21 cellular contexts compared by ENCODE assay signal in genomic region chr9:135948873-135949665, GRCh38. TPM values are rescaled to one million over a fixed set of nuclear protein-coding genes. Genes with fewer than 3 reads are reported as not detected.
A peak's percentile ranks its signal among the peaks of the same experiment; 100 is the strongest.
DNase-seq lines count a peak whose midpoint lies in the region; ATAC-seq and TF ChIP-seq lines count a peak whose summit lies in the region.
"Had no signal": no experiment of that assay in that cellular context is flagged by ENCODE, and none has a peak within 500 bp of the region (broad histone marks: within the 10 kb centered on the region; RNA-seq: fewer than 3 reads in every experiment).

No MANE protein-coding gene starts in this region.

- DNase-seq in G401 (ENCODE audit: low spot score) (peak; percentile 25), glutamatergic neuron (no peak), sciatic nerve (ENCODE audit: low spot score) (no peak), NCI-H526 treated with DMSO at 0.1 percent for 48 hours (lab: John Stamatoyannopoulos, UW) (no peak), CD1c-positive myeloid dendritic cell (ENCODE audit: extremely low spot score) (no peak)
- no peak for DNase-seq in activated T-helper 1 cell treated with anti-CD3 and anti-CD28 coated beads, Interleukin-12 subunit alpha, Interleukin-12 subunit beta, Interleukin-2, Interleukin-4 antibody, amounts not matched to agents 30 ng/mL and 10 ng/mL and 1 ng/mL, durations not matched to agents 14 hours and 24 hours and 36 hours (ENCODE audit: low spot score)
- DNase-seq in stimulated activated naive B cell treated with anti-CD40 and anti-IgM and Interleukin-4, amounts not matched to agents 10 μg/mL and 1 μg/mL and 100 μg/mL, for 72 hours, result no peak
- DNase-seq: ACHN; activated CD4-positive, alpha-beta T cell treated with anti-CD3 and anti-CD28 coated beads, Interleukin-2, amount 10 ng/mL, durations not matched to agents 24 days and 14 days; activated gamma-delta T cell; adrenal gland; C1 segment of cervical spinal cord; DMS153; effector CD4-positive, alpha-beta T cell; KG1; left lung; NCI-H2029 treated with DMSO at 0.1 percent for 48 hours; uterus had no signal

- no peak for TF ChIP-seq CTCF in glutamatergic neuron (IDR thresholded peaks at IDR 0.05; ENCODE audit: partially characterized antibody, unreplicated experiment)

- peaks cover 6% of the 10 kb centered on the region for H3K4me1 Mint-ChIP-seq in activated T-helper 1 cell treated with anti-CD3 and anti-CD28 coated beads, Interleukin-12 subunit alpha, Interleukin-12 subunit beta, Interleukin-2, Interleukin-4 antibody, amounts not matched to agents 30 ng/mL and 10 ng/mL and 1 ng/mL, durations not matched to agents 14 hours and 24 hours and 36 hours (ENCODE audit: low read depth)
- H3K4me1 Mint-ChIP-seq in glutamatergic neuron (ENCODE audit: low read depth, unreplicated experiment), result peaks cover 28% of the 10 kb centered on the region
- H3K4me1 Mint-ChIP-seq in stimulated activated naive B cell treated with anti-CD40 and anti-IgM and Interleukin-4, amounts not matched to agents 10 μg/mL and 1 μg/mL and 100 μg/mL, for 72 hours, result peaks cover 2 to 5% of the 10 kb centered on the region in 2 donors

- ATAC-seq in sciatic nerve (peak; percentile 59), GM19351 (IDR thresholded peaks at IDR 0.05; ENCODE audit: unreplicated experiment) (no peak)
- ATAC-seq in stimulated activated naive B cell treated with anti-CD40 and anti-IgM and Interleukin-4, amounts not matched to agents 10 μg/mL and 1 μg/mL and 100 μg/mL, for 72 hours (replicated peaks), result no peak
- ATAC-seq: left lung had no signal

- in situ Hi-C loops in G401 (cut with HindIII; ENCODE audit: low sequenced_read_pairs), result no loop called here

- intact Hi-C loops in activated T-helper 1 cell treated with anti-CD3 and anti-CD28 coated beads, Interleukin-12 subunit alpha, Interleukin-12 subunit beta, Interleukin-2, Interleukin-4 antibody, amounts not matched to agents 30 ng/mL and 10 ng/mL and 1 ng/mL, durations not matched to agents 14 hours and 24 hours and 36 hours (cut with micrococcal nuclease), result no loop called here
- intact Hi-C loops in sciatic nerve (cut with DNase I), result no loop called here

- H3K27ac Mint-ChIP-seq in activated T-helper 1 cell treated with anti-CD3 and anti-CD28 coated beads, Interleukin-12 subunit alpha, Interleukin-12 subunit beta, Interleukin-2, Interleukin-4 antibody, amounts not matched to agents 30 ng/mL and 10 ng/mL and 1 ng/mL, durations not matched to agents 14 hours and 24 hours and 36 hours, result peak overlapping the region; percentile 35
- peak overlapping the region; percentile 5 for H3K27ac Mint-ChIP-seq in glutamatergic neuron (ENCODE audit: unreplicated experiment)
- H3K27ac Mint-ChIP-seq in stimulated activated naive B cell treated with anti-CD40 and anti-IgM and Interleukin-4, amounts not matched to agents 10 μg/mL and 1 μg/mL and 100 μg/mL, for 72 hours, result no peak overlapping the region
- H3K27ac Mint-ChIP-seq: activated CD4-positive, alpha-beta T cell treated with anti-CD3 and anti-CD28 coated beads, Interleukin-2, amount 10 ng/mL, durations not matched to agents 24 days and 14 days; stimulated activated naive CD8-positive, alpha-beta T cell treated with anti-CD3 and anti-CD28 coated beads, Interleukin-15, Interleukin-2, amounts not matched to agents 100 ng/mL and 50 ng/mL, for 24 hours had no signal

- H3K9me3 Mint-ChIP-seq in activated T-helper 1 cell treated with anti-CD3 and anti-CD28 coated beads, Interleukin-12 subunit alpha, Interleukin-12 subunit beta, Interleukin-2, Interleukin-4 antibody, amounts not matched to agents 30 ng/mL and 10 ng/mL and 1 ng/mL, durations not matched to agents 14 hours and 24 hours and 36 hours, result no peaks in the 10 kb centered on the region
- H3K9me3 Mint-ChIP-seq in glutamatergic neuron (ENCODE audit: unreplicated experiment), result peaks cover 3% of the 10 kb centered on the region
- no peaks in the 10 kb centered on the region for H3K9me3 Mint-ChIP-seq in stimulated activated naive B cell treated with anti-CD40 and anti-IgM and Interleukin-4, amounts not matched to agents 10 μg/mL and 1 μg/mL and 100 μg/mL, for 72 hours
- H3K9me3 Mint-ChIP-seq: activated CD4-positive, alpha-beta T cell treated with anti-CD3 and anti-CD28 coated beads, Interleukin-2, amount 10 ng/mL, durations not matched to agents 24 days and 14 days; central memory CD8-positive, alpha-beta T cell; stimulated activated naive CD8-positive, alpha-beta T cell treated with anti-CD3 and anti-CD28 coated beads, Interleukin-15, Interleukin-2, amounts not matched to agents 100 ng/mL and 50 ng/mL, for 24 hours had no signal

- no peaks in the 10 kb centered on the region for H3K27me3 Mint-ChIP-seq in activated T-helper 1 cell treated with anti-CD3 and anti-CD28 coated beads, Interleukin-12 subunit alpha, Interleukin-12 subunit beta, Interleukin-2, Interleukin-4 antibody, amounts not matched to agents 30 ng/mL and 10 ng/mL and 1 ng/mL, durations not matched to agents 14 hours and 24 hours and 36 hours (ENCODE audit: insufficient read depth)
- H3K27me3 Mint-ChIP-seq in glutamatergic neuron (ENCODE audit: unreplicated experiment), result peaks cover 1% of the 10 kb centered on the region
- no peaks in the 10 kb centered on the region for H3K27me3 Mint-ChIP-seq in stimulated activated naive B cell treated with anti-CD40 and anti-IgM and Interleukin-4, amounts not matched to agents 10 μg/mL and 1 μg/mL and 100 μg/mL, for 72 hours
- H3K27me3 Mint-ChIP-seq: activated CD4-positive, alpha-beta T cell treated with anti-CD3 and anti-CD28 coated beads, Interleukin-2, amount 10 ng/mL, durations not matched to agents 24 days and 14 days; central memory CD8-positive, alpha-beta T cell; stimulated activated naive CD8-positive, alpha-beta T cell treated with anti-CD3 and anti-CD28 coated beads, Interleukin-15, Interleukin-2, amounts not matched to agents 100 ng/mL and 50 ng/mL, for 24 hours had no signal

- H3K4me3 Mint-ChIP-seq in activated T-helper 1 cell treated with anti-CD3 and anti-CD28 coated beads, Interleukin-12 subunit alpha, Interleukin-12 subunit beta, Interleukin-2, Interleukin-4 antibody, amounts not matched to agents 30 ng/mL and 10 ng/mL and 1 ng/mL, durations not matched to agents 14 hours and 24 hours and 36 hours, result no peak overlapping the region
- peak overlapping the region; percentile 41 for H3K4me3 Mint-ChIP-seq in glutamatergic neuron (ENCODE audit: unreplicated experiment)
- no peak overlapping the region for H3K4me3 Mint-ChIP-seq in stimulated activated naive B cell treated with anti-CD40 and anti-IgM and Interleukin-4, amounts not matched to agents 10 μg/mL and 1 μg/mL and 100 μg/mL, for 72 hours
- H3K4me3 Mint-ChIP-seq: activated CD4-positive, alpha-beta T cell treated with anti-CD3 and anti-CD28 coated beads, Interleukin-2, amount 10 ng/mL, durations not matched to agents 24 days and 14 days; central memory CD8-positive, alpha-beta T cell; stimulated activated naive CD8-positive, alpha-beta T cell treated with anti-CD3 and anti-CD28 coated beads, Interleukin-15, Interleukin-2, amounts not matched to agents 100 ng/mL and 50 ng/mL, for 24 hours had no signal

- H3K36me3 Mint-ChIP-seq in activated T-helper 1 cell treated with anti-CD3 and anti-CD28 coated beads, Interleukin-12 subunit alpha, Interleukin-12 subunit beta, Interleukin-2, Interleukin-4 antibody, amounts not matched to agents 30 ng/mL and 10 ng/mL and 1 ng/mL, durations not matched to agents 14 hours and 24 hours and 36 hours (ENCODE audit: low read depth), result peaks cover 41% of the 10 kb centered on the region
- H3K36me3 Mint-ChIP-seq in glutamatergic neuron (ENCODE audit: unreplicated experiment), result peaks cover 4% of the 10 kb centered on the region
- H3K36me3 Mint-ChIP-seq in stimulated activated naive B cell treated with anti-CD40 and anti-IgM and Interleukin-4, amounts not matched to agents 10 μg/mL and 1 μg/mL and 100 μg/mL, for 72 hours, result peaks cover 46 to 65% of the 10 kb centered on the region in 2 donors

RNA-seq across cellular contexts. Expression of gene UBAC1, which starts 12.1 kb away (rescaled TPM):
- total RNA-seq in G401 (2014; rRNA removed; shearing (Covaris generic)), result 93.7 and 104 TPM in 2 replicates
- 41.9 and 42.0 TPM in 2 replicates for total RNA-seq in activated T-helper 1 cell treated with anti-CD3 and anti-CD28 coated beads, Interleukin-12 subunit alpha, Interleukin-12 subunit beta, Interleukin-2, Interleukin-4 antibody, amounts not matched to agents 30 ng/mL and 10 ng/mL and 1 ng/mL, durations not matched to agents 14 hours and 24 hours and 36 hours
- 48.4 TPM for total RNA-seq in glutamatergic neuron (ENCODE audit: unreplicated experiment)
- 35.2 TPM for total RNA-seq in sciatic nerve

RNA-seq across cellular contexts. Expression of gene CAMSAP1, which starts 41.7 kb away (rescaled TPM):
- 18.1 and 19.7 TPM in 2 replicates for total RNA-seq in G401 (2014; rRNA removed; shearing (Covaris generic))
- 43.3 and 43.8 TPM in 2 replicates for total RNA-seq in activated T-helper 1 cell treated with anti-CD3 and anti-CD28 coated beads, Interleukin-12 subunit alpha, Interleukin-12 subunit beta, Interleukin-2, Interleukin-4 antibody, amounts not matched to agents 30 ng/mL and 10 ng/mL and 1 ng/mL, durations not matched to agents 14 hours and 24 hours and 36 hours
- 150 TPM for total RNA-seq in glutamatergic neuron (ENCODE audit: unreplicated experiment)
- total RNA-seq in sciatic nerve, result 39.8 TPM
